ENCODE assay signal across 24 cellular contexts in genomic region chr12:52525661-52526499, GRCh38. TPM values are rescaled to one million over a fixed set of nuclear protein-coding genes. Genes with fewer than 3 reads are reported as not detected.
DNase-seq lines count a peak whose midpoint lies in the region; ATAC-seq and TF ChIP-seq lines count a peak whose summit lies in the region.
"Had no signal": no experiment of that assay in that cellular context is flagged by ENCODE, and none has a peak within 500 bp of the region (broad histone marks: within the 10 kb centered on the region; RNA-seq: fewer than 3 reads in every experiment).

No MANE protein-coding gene starts in this region.

- WGBS in esophagus, 2 donors, result 54 to 69% methylated on average over 13 of the region's 13 CpGs
- WGBS in prostate gland, result 71% methylated on average over 13 of the region's 13 CpGs

- H3K27ac ChIP-seq in PC-9 (no peak overlapping the region), esophagus (ENCODE audit: low read depth in 2 of 2, low read length in 1 of 2) (peak overlapping the region; percentile 88 to 89), prostate gland (peak overlapping the region; percentile 46 to 63)
- H3K27ac ChIP-seq: body of pancreas, spleen, thyroid gland had no signal

- no peak overlapping the region for H3K4me3 ChIP-seq in PC-9
- H3K4me3 ChIP-seq in esophagus (ENCODE audit: low read depth in 1 of 2, low read length in 2 of 2), result peak overlapping the region in 1 of 2 donors; percentile 8
- H3K4me3 ChIP-seq in prostate gland, result no peak overlapping the region
- H3K4me3 ChIP-seq: body of pancreas, GM23338, spleen, thyroid gland had no signal

- CTCF ChIA-PET in PC-9 (lab: Charles Lee), result no interaction called here

- no TSS peak for BruUV-seq in PC-9 (replicated peaks; lab: Mats Ljungman, UMichigan)

- H3K9me3 ChIP-seq in PC-9 (ENCODE audit: insufficient read depth, low read depth) (no peaks in the 10 kb centered on the region), esophagus (ENCODE audit: control insufficient read depth in 2 of 2, insufficient read depth in 1 of 2, low read depth in 1 of 2, low read length in 1 of 2) (no peaks in the 10 kb centered on the region), prostate gland (no peaks in the 10 kb centered on the region)
- H3K9me3 ChIP-seq: body of pancreas, spleen, thyroid gland had no signal

- peaks cover 49% of the 10 kb centered on the region for H3K4me1 ChIP-seq in PC-9 (replicated peaks; ENCODE audit: insufficient read depth)
- H3K4me1 ChIP-seq in esophagus (ENCODE audit: control insufficient read depth in 2 of 2, insufficient read depth in 2 of 2, low read length in 1 of 2), result peaks cover 3 to 20% of the 10 kb centered on the region in 2 donors
- no peaks in the 10 kb centered on the region for H3K4me1 ChIP-seq in prostate gland (replicated peaks)
- H3K4me1 ChIP-seq: spleen had no signal

- H3K27me3 ChIP-seq in PC-9 (ENCODE audit: insufficient read depth, low read depth), result no peaks in the 10 kb centered on the region
- H3K27me3 ChIP-seq in esophagus (ENCODE audit: control insufficient read depth in 1 of 2, insufficient read depth in 2 of 2, low read length in 2 of 2), result no peaks in the 10 kb centered on the region
- no peaks in the 10 kb centered on the region for H3K27me3 ChIP-seq in prostate gland (replicated peaks; ENCODE audit: insufficient read depth)
- H3K27me3 ChIP-seq: body of pancreas, thyroid gland had no signal

- DNase-seq in PC-9, result no peak
- DNase-seq in activated CD8-positive, alpha-beta memory T cell treated with anti-CD3 and anti-CD28 coated beads, Interleukin-2, amount 50 U/mL, for 48 hours, result peak; percentile 15
- DNase-seq in prostate gland (ENCODE audit: low spot score), result no peak
- DNase-seq in NCI-H1930 (lab: John Stamatoyannopoulos, UW), result no peak
- no peak for DNase-seq in H4 (ENCODE audit: low spot score)
- DNase-seq: IMR-90; kidney; NCI-H1417; nucleus accumbens; spleen; stimulated activated CD4-positive, alpha-beta T cell treated with anti-CD3 and anti-CD28 coated beads, Interleukin-4, amount 100 ng/mL, for 1 hour; stimulated activated naive CD4-positive, alpha-beta T cell treated with Interleukin-2 at 50 U/mL for 16 hours; T-helper 9 cell had no signal

- no peaks in the 10 kb centered on the region for H3K79me2 ChIP-seq in PC-9 (ENCODE audit: low read depth)

- no peak for TF ChIP-seq CTCF in PC-9 (conservative IDR thresholded peaks at IDR 0.05)
- TF ChIP-seq CTCF in prostate gland (IDR thresholded peaks at IDR 0.05), result no peak

- H3K9me2 ChIP-seq in PC-9 (ENCODE audit: insufficient read depth), result no peaks in the 10 kb centered on the region

- peak overlapping the region; percentile 9; the same call in 1 of the 2 replicates for H3K4me2 ChIP-seq in PC-9
- H3K4me2 ChIP-seq: GM23338 had no signal

- H4K20me1 ChIP-seq in PC-9 (ENCODE audit: insufficient read depth), result no peaks in the 10 kb centered on the region

- intact Hi-C loops in PC-9 (cut with micrococcal nuclease; ENCODE audit: unreplicated experiment) (loop anchor here (10.0 kb wide), 1 partner anchor 449 kb away; no protein-coding TSS in a partner anchor), prostate gland (cut with DNase I) (no loop called here)

- POLR2A ChIA-PET in PC-9 (lab: Charles Lee; ENCODE audit: unreplicated experiment), result no interaction called here

- H3K36me3 ChIP-seq in PC-9 (ENCODE audit: low read depth), result no peaks in the 10 kb centered on the region
- no peaks in the 10 kb centered on the region for H3K36me3 ChIP-seq in esophagus (ENCODE audit: control insufficient read depth in 2 of 2, insufficient read depth in 2 of 2, low read length in 1 of 2)
- no peaks in the 10 kb centered on the region for H3K36me3 ChIP-seq in prostate gland
- H3K36me3 ChIP-seq: spleen, thyroid gland had no signal

- H2AFZ ChIP-seq in PC-9, result no peak overlapping the region
- H2AFZ ChIP-seq: GM23338 had no signal

- no peak for TF ChIP-seq POLR2A in prostate gland (IDR thresholded peaks at IDR 0.05)

- ATAC-seq in HG02678 (IDR thresholded peaks at IDR 0.05; ENCODE audit: unreplicated experiment) (no peak), HG02798 (IDR thresholded peaks at IDR 0.05; ENCODE audit: poor library complexity, unreplicated experiment) (no peak)
- ATAC-seq: activated CD4-positive, CD25-positive, alpha-beta regulatory T cell treated with anti-CD3 and anti-CD28 coated beads, Interleukin-2, amount 50 U/mL, for 24 hours; body of pancreas; GM23338 had no signal

- H3F3A ChIP-seq in PC-9 (ENCODE audit: insufficient read depth, low read depth), result peaks cover 22% of the 10 kb centered on the region

RNA-seq across cellular contexts. Expression of gene KRT5, which starts 5.7 kb away (rescaled TPM):
- 89.7 and 134 TPM in 2 replicates for total RNA-seq in PC-9 (2021)
- 1,000 to 10,000 TPM; 3,653 to 6,695 TPM for polyA plus RNA-seq in esophagus
- 100 to 1,000 TPM; 160 to 516 TPM for total RNA-seq in prostate gland
- total RNA-seq in H4 (2014; rRNA removed; shearing (Covaris generic)), result not detected in 2 replicates
- total RNA-seq: frontal cortex, GM23338, IMR-90, lung microvascular endothelial cell had no signal
- polyA plus RNA-seq: GM23338, IMR-90 had no signal

RNA-seq across cellular contexts. Expression of gene KRT71, which starts 27.1 kb away (rescaled TPM):
- total RNA-seq in PC-9 (2021) (not detected in 2 replicates), prostate gland (not detected)
- polyA plus RNA-seq in esophagus, result not detected
- not detected in 2 replicates for total RNA-seq in H4 (2014; rRNA removed; shearing (Covaris generic))
- total RNA-seq: body of pancreas; CD4-positive, alpha-beta T cell; frontal cortex; GM23338; IMR-90; kidney; lung microvascular endothelial cell; renal cortical epithelial cell; spleen; thyroid gland had no signal
- polyA plus RNA-seq: GM23338, IMR-90, spleen had no signal

RNA-seq across cellular contexts. Expression of gene KRT6A, which starts 32.8 kb away (rescaled TPM):
- 55.9 and 87.5 TPM in 2 replicates for total RNA-seq in PC-9 (2021)
- polyA plus RNA-seq in esophagus, result 1,000 to 10,000 TPM in 1 of 2 donors, 100 to 1,000 TPM in 1; 945 to 7,628 TPM
- 10 to 100 TPM in 1 of 2 donors, 1 to 10 TPM in 1; 5.9 to 13.6 TPM for total RNA-seq in prostate gland
- not detected in 2 replicates for total RNA-seq in H4 (2014; rRNA removed; shearing (Covaris generic))
- total RNA-seq: body of pancreas; CD4-positive, alpha-beta T cell; frontal cortex; GM23338; IMR-90; kidney; lung microvascular endothelial cell; spleen had no signal
- polyA plus RNA-seq: GM23338, IMR-90 had no signal

RNA-seq across cellular contexts. Expression of gene KRT74, which starts 47.8 kb away (rescaled TPM):
- not detected in 2 replicates for total RNA-seq in PC-9 (2021)
- under 1 TPM; 0.07 to 0.24 TPM for polyA plus RNA-seq in esophagus
- total RNA-seq in prostate gland, result under 1 TPM; 0.05 to 0.45 TPM
- total RNA-seq in H4 (2014; rRNA removed; shearing (Covaris generic)), result not detected in 2 replicates
- total RNA-seq: body of pancreas, frontal cortex, GM23338, IMR-90, kidney, lung microvascular endothelial cell, renal cortical epithelial cell, spleen, thyroid gland had no signal
- polyA plus RNA-seq: GM23338, IMR-90, spleen had no signal

RNA-seq across cellular contexts. Expression of gene KRT6C, which starts 52.3 kb away (rescaled TPM):
- not detected in 2 replicates for total RNA-seq in PC-9 (2021)
- 100 to 1,000 TPM; 229 to 427 TPM for polyA plus RNA-seq in esophagus
- not detected for total RNA-seq in prostate gland
- total RNA-seq in H4 (2014; rRNA removed; shearing (Covaris generic)), result not detected in 2 replicates
- total RNA-seq: body of pancreas; CD4-positive, alpha-beta T cell; frontal cortex; GM23338; IMR-90; kidney; lung microvascular endothelial cell; renal cortical epithelial cell; spleen; thyroid gland had no signal
- polyA plus RNA-seq: GM23338, IMR-90 had no signal

Comparison
In these comparisons a context has a peak if more than half of its experiments do, and no peak if none do; other contexts are left out.
1. RNA of gene KRT5, which starts 5.7 kb away (total RNA-seq): 160 to 516 TPM in prostate gland and 89.7 to 134 TPM in PC-9; not detected in H4; every median in the first group is over 10 times any median in the second.